22 cellular contexts compared by ENCODE assay signal in the genomic region with DNA sequence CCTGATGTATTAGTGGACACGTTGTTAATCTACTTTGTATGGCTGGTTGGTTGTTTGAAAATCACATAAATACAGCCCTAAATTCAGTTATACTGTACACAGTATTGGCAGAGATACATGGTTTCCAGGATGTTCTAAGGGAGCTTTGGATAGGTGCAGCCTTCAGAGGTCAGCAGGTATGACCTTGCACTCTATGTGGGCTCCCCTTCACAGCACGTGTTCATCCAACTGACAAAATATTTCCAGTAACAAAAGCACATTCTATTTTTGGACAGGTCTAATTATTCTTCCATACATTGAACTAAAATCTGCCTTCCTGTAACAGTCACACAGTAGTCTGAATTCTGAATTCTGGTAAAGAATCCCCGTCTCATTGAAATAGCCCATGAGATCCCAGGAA.
DNase-seq lines count a peak whose midpoint lies in the region; ATAC-seq, FAIRE-seq and TF ChIP-seq lines count a peak whose summit lies in the region.
"Had no signal": no experiment of that assay in that cellular context is flagged by ENCODE, and none has a peak within 500 bp of the region (broad histone marks: within the 10 kb centered on the region; RNA-seq: fewer than 3 reads in every experiment).

No MANE protein-coding gene starts in this region.

- no peak overlapping the region for H3K4me3 Mint-ChIP-seq in GM23338
- H3K4me3 Mint-ChIP-seq in progenitor cell of endocrine pancreas (ENCODE audit: low read depth), result no peak overlapping the region
- H3K4me3 Mint-ChIP-seq: activated CD4-positive, alpha-beta T cell treated with anti-CD3 and anti-CD28 coated beads, Interleukin-2, amount 10 ng/mL, durations not matched to agents 24 days and 14 days; activated naive CD8-positive, alpha-beta T cell; endodermal cell; immature natural killer cell; naive thymus-derived CD4-positive, alpha-beta T cell; stimulated activated naive CD8-positive, alpha-beta T cell treated with anti-CD3 and anti-CD28 coated beads, Interleukin-15, amount 100 ng/mL, for 72 hours; type B pancreatic cell had no signal

- no peaks in the 10 kb centered on the region for H3K36me3 ChIP-seq in GM23338 (ENCODE audit: insufficient read depth)
- H3K36me3 ChIP-seq in body of pancreas (replicated peaks in 1 of 2; ENCODE audit: insufficient read depth in 1 of 2, low read depth in 2 of 2), result no peaks in the 10 kb centered on the region

- no peaks in the 10 kb centered on the region for H3K79me2 ChIP-seq in GM23338 (replicated peaks; ENCODE audit: insufficient read depth)

- H3K9me3 ChIP-seq in body of pancreas, result no peaks in the 10 kb centered on the region

- H4K20me1 ChIP-seq in GM23338 (replicated peaks; ENCODE audit: insufficient read depth), result no peaks in the 10 kb centered on the region

- H3K27ac Mint-ChIP-seq in GM23338 (no peak overlapping the region), progenitor cell of endocrine pancreas (no peak overlapping the region)
- H3K27ac Mint-ChIP-seq: activated CD4-positive, alpha-beta T cell treated with anti-CD3 and anti-CD28 coated beads, Interleukin-2, amount 10 ng/mL, durations not matched to agents 24 days and 14 days; activated naive CD8-positive, alpha-beta T cell; endodermal cell; immature natural killer cell; naive thymus-derived CD4-positive, alpha-beta T cell; stimulated activated naive CD8-positive, alpha-beta T cell treated with anti-CD3 and anti-CD28 coated beads, Interleukin-15, amount 100 ng/mL, for 72 hours; type B pancreatic cell had no signal

- no peaks in the 10 kb centered on the region for H3K9me3 Mint-ChIP-seq in GM23338
- no peaks in the 10 kb centered on the region for H3K9me3 Mint-ChIP-seq in progenitor cell of endocrine pancreas (ENCODE audit: low read depth)
- H3K9me3 Mint-ChIP-seq: activated CD4-positive, alpha-beta T cell treated with anti-CD3 and anti-CD28 coated beads, Interleukin-2, amount 10 ng/mL, durations not matched to agents 24 days and 14 days; endodermal cell; immature natural killer cell; stimulated activated naive CD8-positive, alpha-beta T cell treated with anti-CD3 and anti-CD28 coated beads, Interleukin-15, amount 100 ng/mL, for 72 hours; type B pancreatic cell had no signal

- H3K4me1 ChIP-seq in GM23338 (ENCODE audit: insufficient read depth), result peaks cover 4% of the 10 kb centered on the region; the same call in 1 of the 2 replicates
- H3K4me1 ChIP-seq in body of pancreas, result peaks cover 9% of the 10 kb centered on the region

- no peaks in the 10 kb centered on the region for H3F3A ChIP-seq in GM23338 (replicated peaks; ENCODE audit: low read depth)

- no peak for TF ChIP-seq POLR2A in body of pancreas (IDR thresholded peaks at IDR 0.05)

- TF ChIP-seq CTCF in GM23338 (conservative IDR thresholded peaks at IDR 0.05; ENCODE audit: low read depth in 2 of 2), result no peak
- TF ChIP-seq CTCF in body of pancreas (IDR thresholded peaks at IDR 0.05), result no peak
- no peak for TF ChIP-seq CTCF in progenitor cell of endocrine pancreas (IDR thresholded peaks at IDR 0.05; ENCODE audit: unreplicated experiment)

- H3K36me3 Mint-ChIP-seq in GM23338 (ENCODE audit: low read depth), result no peaks in the 10 kb centered on the region
- H3K36me3 Mint-ChIP-seq in progenitor cell of endocrine pancreas (ENCODE audit: insufficient read depth), result no peaks in the 10 kb centered on the region
- H3K36me3 Mint-ChIP-seq: activated naive CD8-positive, alpha-beta T cell; immature natural killer cell; naive thymus-derived CD4-positive, alpha-beta T cell; type B pancreatic cell had no signal

- peak overlapping the region; percentile 50; the same call in 1 of the 2 replicates for H2AFZ ChIP-seq in GM23338

- H3K9me2 ChIP-seq in GM23338 (ENCODE audit: insufficient read depth), result no peaks in the 10 kb centered on the region

- FAIRE-seq in frontal cortex (lab: Jason Lieb, UNC), result no peak
- FAIRE-seq: colon had no signal

- H3K4me3 ChIP-seq in GM23338 (no peak overlapping the region), body of pancreas (no peak overlapping the region)
- H3K4me3 ChIP-seq: smooth muscle cell had no signal

- H3K27ac ChIP-seq in GM23338 (ENCODE audit: low read depth), result no peak overlapping the region
- H3K27ac ChIP-seq in body of pancreas, result peak overlapping the region in 3 of 4 donors; percentile 1 to 73 (median 41)

- peaks cover 33% of the 10 kb centered on the region for H3K4me1 Mint-ChIP-seq in GM23338
- peaks cover 4% of the 10 kb centered on the region for H3K4me1 Mint-ChIP-seq in progenitor cell of endocrine pancreas (ENCODE audit: low read depth)
- H3K4me1 Mint-ChIP-seq: activated CD4-positive, alpha-beta T cell treated with anti-CD3 and anti-CD28 coated beads, Interleukin-2, amount 10 ng/mL, durations not matched to agents 24 days and 14 days; stimulated activated naive CD8-positive, alpha-beta T cell treated with anti-CD3 and anti-CD28 coated beads, Interleukin-15, amount 100 ng/mL, for 72 hours had no signal

- peaks cover 1% of the 10 kb centered on the region for H3K27me3 Mint-ChIP-seq in GM23338 (ENCODE audit: insufficient read depth, low read depth, poor library complexity)
- H3K27me3 Mint-ChIP-seq in progenitor cell of endocrine pancreas, result no peaks in the 10 kb centered on the region
- H3K27me3 Mint-ChIP-seq: type B pancreatic cell had no signal

- intact Hi-C loops in body of pancreas (cut with DNase I) (no loop called here), sciatic nerve (cut with DNase I) (no loop called here)

- DNase-seq in GM23338 (ENCODE audit: low spot score), result no peak
- no peak for DNase-seq in body of pancreas
- DNase-seq in left lobe of liver (ENCODE audit: low spot score), result no peak
- no peak for DNase-seq in sciatic nerve (ENCODE audit: low spot score)
- DNase-seq in HPDE6-E6E7 (ENCODE audit: extremely low spot score), result no peak
- DNase-seq in frontal cortex (ENCODE audit: low spot score in 2 of 2), result no peak
- no peak for DNase-seq in progenitor cell of endocrine pancreas (ENCODE audit: low spot score, unreplicated experiment)
- DNase-seq: activated CD4-positive, alpha-beta T cell treated with anti-CD3 and anti-CD28 coated beads, Interleukin-2, amount 10 ng/mL, durations not matched to agents 24 days and 14 days; endodermal cell; immature natural killer cell; mesendoderm; naive thymus-derived CD4-positive, alpha-beta T cell; NCI-H526; SHP77 treated with DMSO at 0.1 percent for 48 hours; stimulated activated CD4-positive, alpha-beta T cell treated with anti-CD3 and anti-CD28 coated beads, Interleukin-4, amount 100 ng/mL, for 1 hour; stimulated activated naive CD8-positive, alpha-beta T cell treated with anti-CD3 and anti-CD28 coated beads, Interleukin-15, amount 100 ng/mL, for 72 hours; T-helper 1 cell had no signal

- no peak for ATAC-seq in GM23338
- no peak for ATAC-seq in body of pancreas
- peak; percentile 58 for ATAC-seq in left lobe of liver
- ATAC-seq in sciatic nerve, result peak; percentile 38
- ATAC-seq: HCT116; naive thymus-derived CD4-positive, alpha-beta T cell; stimulated activated naive CD8-positive, alpha-beta T cell treated with anti-CD3 and anti-CD28 coated beads, Interleukin-15, amount 100 ng/mL, for 72 hours had no signal

- H3K4me2 ChIP-seq in GM23338, result no peak overlapping the region
- H3K4me2 ChIP-seq: smooth muscle cell had no signal

- 31 to 36% methylated on average over 3 of the region's 3 CpGs for WGBS in body of pancreas, 2 donors

- H3K27me3 ChIP-seq in GM23338 (ENCODE audit: insufficient read depth), result no peaks in the 10 kb centered on the region
- no peaks in the 10 kb centered on the region for H3K27me3 ChIP-seq in body of pancreas

TF ChIP-seq in GM23338, 12 proteins besides CTCF, POLR2A, EP300 and RAD21:
- TF ChIP-seq POLR2AphosphoS5 (IDR thresholded peaks at IDR 0.05; ENCODE audit: low read depth), result no peak
- no peak for TF ChIP-seq EZH2 (IDR thresholded peaks at IDR 0.05; ENCODE audit: low read depth, unreplicated experiment)
- TF ChIP-seq JUNB (IDR thresholded peaks at IDR 0.05; ENCODE audit: unreplicated experiment), result no peak
- no peak for TF ChIP-seq EZH2phosphoT487 (IDR thresholded peaks at IDR 0.05; ENCODE audit: unreplicated experiment)
- TF ChIP-seq, protein P1, sequence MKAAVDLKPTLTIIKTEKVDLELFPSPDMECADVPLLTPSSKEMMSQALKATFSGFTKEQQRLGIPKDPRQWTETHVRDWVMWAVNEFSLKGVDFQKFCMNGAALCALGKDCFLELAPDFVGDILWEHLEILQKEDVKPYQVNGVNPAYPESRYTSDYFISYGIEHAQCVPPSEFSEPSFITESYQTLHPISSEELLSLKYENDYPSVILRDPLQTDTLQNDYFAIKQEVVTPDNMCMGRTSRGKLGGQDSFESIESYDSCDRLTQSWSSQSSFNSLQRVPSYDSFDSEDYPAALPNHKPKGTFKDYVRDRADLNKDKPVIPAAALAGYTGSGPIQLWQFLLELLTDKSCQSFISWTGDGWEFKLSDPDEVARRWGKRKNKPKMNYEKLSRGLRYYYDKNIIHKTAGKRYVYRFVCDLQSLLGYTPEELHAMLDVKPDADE (IDR thresholded peaks at IDR 0.05), result no peak
- TF ChIP-seq, protein P2, sequence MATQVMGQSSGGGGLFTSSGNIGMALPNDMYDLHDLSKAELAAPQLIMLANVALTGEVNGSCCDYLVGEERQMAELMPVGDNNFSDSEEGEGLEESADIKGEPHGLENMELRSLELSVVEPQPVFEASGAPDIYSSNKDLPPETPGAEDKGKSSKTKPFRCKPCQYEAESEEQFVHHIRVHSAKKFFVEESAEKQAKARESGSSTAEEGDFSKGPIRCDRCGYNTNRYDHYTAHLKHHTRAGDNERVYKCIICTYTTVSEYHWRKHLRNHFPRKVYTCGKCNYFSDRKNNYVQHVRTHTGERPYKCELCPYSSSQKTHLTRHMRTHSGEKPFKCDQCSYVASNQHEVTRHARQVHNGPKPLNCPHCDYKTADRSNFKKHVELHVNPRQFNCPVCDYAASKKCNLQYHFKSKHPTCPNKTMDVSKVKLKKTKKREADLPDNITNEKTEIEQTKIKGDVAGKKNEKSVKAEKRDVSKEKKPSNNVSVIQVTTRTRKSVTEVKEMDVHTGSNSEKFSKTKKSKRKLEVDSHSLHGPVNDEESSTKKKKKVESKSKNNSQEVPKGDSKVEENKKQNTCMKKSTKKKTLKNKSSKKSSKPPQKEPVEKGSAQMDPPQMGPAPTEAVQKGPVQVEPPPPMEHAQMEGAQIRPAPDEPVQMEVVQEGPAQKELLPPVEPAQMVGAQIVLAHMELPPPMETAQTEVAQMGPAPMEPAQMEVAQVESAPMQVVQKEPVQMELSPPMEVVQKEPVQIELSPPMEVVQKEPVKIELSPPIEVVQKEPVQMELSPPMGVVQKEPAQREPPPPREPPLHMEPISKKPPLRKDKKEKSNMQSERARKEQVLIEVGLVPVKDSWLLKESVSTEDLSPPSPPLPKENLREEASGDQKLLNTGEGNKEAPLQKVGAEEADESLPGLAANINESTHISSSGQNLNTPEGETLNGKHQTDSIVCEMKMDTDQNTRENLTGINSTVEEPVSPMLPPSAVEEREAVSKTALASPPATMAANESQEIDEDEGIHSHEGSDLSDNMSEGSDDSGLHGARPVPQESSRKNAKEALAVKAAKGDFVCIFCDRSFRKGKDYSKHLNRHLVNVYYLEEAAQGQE (IDR thresholded peaks at IDR 0.05; ENCODE audit: unreplicated experiment), result no peak
- no peak for TF ChIP-seq CREB1 (CRISPR knock-in tag; IDR thresholded peaks at IDR 0.05; ENCODE audit: low read depth)
- no peak for TF ChIP-seq NANOG (IDR thresholded peaks at IDR 0.05; ENCODE audit: borderline replicate concordance)

Comparison
In these comparisons a context has a peak if more than half of its experiments do, and no peak if none do; other contexts are left out.
1. ATAC-seq: peak in left lobe of liver (single experiment) and sciatic nerve (single experiment); none in GM23338 (single experiment) and body of pancreas (single experiment).